ENCODE assay signal across 15 cellular contexts in the genomic region with DNA sequence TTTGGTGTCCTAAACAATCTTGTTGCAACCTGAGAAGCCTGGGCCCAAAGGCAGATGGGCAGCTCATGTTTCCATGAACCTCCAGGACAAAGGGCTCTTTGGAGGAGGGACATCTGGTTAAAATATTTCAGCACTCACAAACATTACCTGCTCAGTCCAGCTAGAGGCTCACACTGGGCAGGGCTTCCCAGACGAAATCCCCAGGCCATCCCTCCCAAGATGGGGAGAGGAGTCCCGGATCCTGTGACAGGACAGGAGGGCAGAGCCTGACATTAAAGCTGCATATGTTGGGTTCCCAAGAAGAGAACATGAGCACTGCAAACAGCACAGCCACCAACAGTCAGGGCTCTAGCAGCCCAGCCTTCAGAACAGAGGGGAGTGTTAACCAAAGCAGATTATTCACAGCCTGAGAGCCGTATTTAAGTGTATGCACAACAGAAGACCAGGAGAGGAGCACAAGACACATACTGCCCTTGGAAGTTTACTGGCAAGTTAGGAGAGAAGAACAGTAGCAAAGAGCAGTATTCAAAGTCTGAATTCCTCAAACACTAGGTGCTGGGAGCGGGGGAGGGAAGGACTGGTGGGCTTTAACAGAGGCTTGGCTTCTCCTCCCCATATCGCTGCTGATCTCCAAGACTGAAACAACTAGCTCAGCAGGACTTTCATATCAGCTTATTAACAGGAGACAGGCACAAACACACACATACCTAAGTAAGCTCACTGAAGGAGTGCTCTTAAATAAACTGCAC. TPM values are rescaled to one million over a fixed set of nuclear protein-coding genes. Genes with fewer than 3 reads are reported as not detected.
DNase-seq lines count a peak whose midpoint lies in the region; ATAC-seq and TF ChIP-seq lines count a peak whose summit lies in the region.
"Had no signal": no experiment of that assay in that cellular context is flagged by ENCODE, and none has a peak within 500 bp of the region (broad histone marks: within the 10 kb centered on the region; RNA-seq: fewer than 3 reads in every experiment).

No MANE protein-coding gene starts in this region.

- H3K27me3 Mint-ChIP-seq in T-helper 2 cell treated with Interferon-gamma antibody and Interleukin-4, amounts not matched to agents 5 μg/mL and 100 μg/mL, for 36 hours (ENCODE audit: low read depth): peaks cover 17% of the 10 kb centered on the region

- H3K9me3 Mint-ChIP-seq in T-helper 2 cell treated with Interferon-gamma antibody and Interleukin-4, amounts not matched to agents 5 μg/mL and 100 μg/mL, for 36 hours: no peaks in the 10 kb centered on the region
- H3K9me3 Mint-ChIP-seq: CD4-positive, CD25-positive, alpha-beta regulatory T cell; naive thymus-derived CD8-positive, alpha-beta T cell had no signal

- H4K20me1 ChIP-seq in smooth muscle cell (ENCODE audit: low read depth): peaks cover 78% of the 10 kb centered on the region

- CTCF ChIA-PET in Panc1 (lab: Charles Lee): interaction anchor here (0.6 kb wide), 1 partner anchor 128 kb away, joined by 3 read pairs; no protein-coding TSS in a partner anchor

- H3K27ac ChIP-seq in Panc1 (ENCODE audit: low read length) (peak overlapping the region; percentile 85), smooth muscle cell (ENCODE audit: low read depth) (no peak overlapping the region)

- H2AFZ ChIP-seq in smooth muscle cell (ENCODE audit: low read depth): no peak overlapping the region

- in situ Hi-C loops in Panc1 (cut with HindIII; ENCODE audit: low pct_unique_long_range_greater_than_20kb, low sequenced_read_pairs): no loop called here

- H3K36me3 Mint-ChIP-seq in T-helper 2 cell treated with Interferon-gamma antibody and Interleukin-4, amounts not matched to agents 5 μg/mL and 100 μg/mL, for 36 hours (ENCODE audit: low read depth): no peaks in the 10 kb centered on the region
- H3K36me3 Mint-ChIP-seq: CD4-positive, CD25-positive, alpha-beta regulatory T cell; naive thymus-derived CD8-positive, alpha-beta T cell had no signal

- H3K4me2 ChIP-seq in smooth muscle cell: peak overlapping the region; percentile 64

- H3K4me1 Mint-ChIP-seq in T-helper 2 cell treated with Interferon-gamma antibody and Interleukin-4, amounts not matched to agents 5 μg/mL and 100 μg/mL, for 36 hours (ENCODE audit: low read depth): peaks cover 2% of the 10 kb centered on the region

- H3K36me3 ChIP-seq in Panc1 (ENCODE audit: control insufficient read depth, insufficient read depth, low read length) (no peaks in the 10 kb centered on the region), smooth muscle cell (ENCODE audit: low read depth) (no peaks in the 10 kb centered on the region)

- BruUV-seq in Panc1 (replicated peaks; lab: Mats Ljungman, UMichigan): no TSS peak

- H3K4me3 ChIP-seq in Panc1 (ENCODE audit: low read depth in 2 of 2, low read length in 2 of 2): 0 out of 4 replicates have a peak overlapping the region, but pooled peaks of 1 of the 2 experiments have one; percentile 2
- H3K4me3 ChIP-seq in smooth muscle cell: no peak overlapping the region

- no peaks in the 10 kb centered on the region for H3K9me3 ChIP-seq in Panc1 (ENCODE audit: control insufficient read depth, insufficient read depth, low read depth, low read length)
- no peaks in the 10 kb centered on the region for H3K9me3 ChIP-seq in smooth muscle cell (replicated peaks; ENCODE audit: low read depth)

- no peak for TF ChIP-seq CTCF in Panc1 (IDR thresholded peaks at IDR 0.05)
- TF ChIP-seq CTCF in smooth muscle cell (IDR thresholded peaks at IDR 0.05; ENCODE audit: borderline replicate concordance, insufficient read depth, poor library complexity, severe bottlenecking): no peak

- ATAC-seq in Panc1: 0 out of 2 replicates have a peak, but pooled peaks have one; percentile 18
- ATAC-seq: naive thymus-derived CD8-positive, alpha-beta T cell; sciatic nerve had no signal

- POLR2A ChIA-PET in Panc1 (lab: Charles Lee): no interaction called here

- no peaks in the 10 kb centered on the region for H3F3A ChIP-seq in smooth muscle cell (ENCODE audit: low read depth)

- no peak overlapping the region for H3K27ac Mint-ChIP-seq in T-helper 2 cell treated with Interferon-gamma antibody and Interleukin-4, amounts not matched to agents 5 μg/mL and 100 μg/mL, for 36 hours
- H3K27ac Mint-ChIP-seq: CD4-positive, CD25-positive, alpha-beta regulatory T cell had no signal

- peaks cover 61% of the 10 kb centered on the region for H3K4me1 ChIP-seq in Panc1 (ENCODE audit: control insufficient read depth, insufficient read depth, low read length)
- H3K4me1 ChIP-seq in smooth muscle cell (ENCODE audit: low read depth): peaks cover 28% of the 10 kb centered on the region

- no peak overlapping the region for H3K9ac ChIP-seq in smooth muscle cell (ENCODE audit: low read depth)

- peak; percentile 33 for DNase-seq in DMS79 treated with DMSO at 0.1 percent for 48 hours (lab: John Stamatoyannopoulos, UW)
- no peak for DNase-seq in DMS79 (lab: John Stamatoyannopoulos, UW)
- no peak for DNase-seq in Panc1 (ENCODE audit: low read depth, low spot score)
- peak; percentile 73 for DNase-seq in left kidney (ENCODE audit: low read depth, low spot score)
- DNase-seq in smooth muscle cell (lab: John Stamatoyannopoulos, UW; ENCODE audit: unreplicated experiment): no peak
- DNase-seq in T-helper 2 cell treated with Interferon-gamma antibody and Interleukin-4, amounts not matched to agents 5 μg/mL and 100 μg/mL, for 36 hours (ENCODE audit: low spot score): no peak
- DNase-seq in activated CD8-positive, alpha-beta memory T cell treated with anti-CD3 and anti-CD28 coated beads, Interleukin-2, amount 50 U/mL, for 4 hours: no peak
- DNase-seq in HT-29 (ENCODE audit: low spot score): no peak
- DNase-seq: 8988T; activated naive CD4-positive, alpha-beta T cell treated with anti-CD3 and anti-CD28 coated beads, Interleukin-2, amount 50 U/mL, for 16 hours; CD4-positive, CD25-positive, alpha-beta regulatory T cell; HCEC 1CT; naive thymus-derived CD8-positive, alpha-beta T cell; NCI-H226 had no signal

- intact Hi-C loops in Panc1 (cut with micrococcal nuclease; ENCODE audit: unreplicated experiment): loop anchor here (5.0 to 10.0 kb wide), 2 partner anchors 94 to 128 kb away; a partner anchor contains a TSS

- no peak overlapping the region for H3K4me3 Mint-ChIP-seq in T-helper 2 cell treated with Interferon-gamma antibody and Interleukin-4, amounts not matched to agents 5 μg/mL and 100 μg/mL, for 36 hours
- H3K4me3 Mint-ChIP-seq: CD4-positive, CD25-positive, alpha-beta regulatory T cell; naive thymus-derived CD8-positive, alpha-beta T cell had no signal

- H3K79me2 ChIP-seq in smooth muscle cell (ENCODE audit: low read depth): peaks cover 93% of the 10 kb centered on the region

- no peaks in the 10 kb centered on the region for H3K27me3 ChIP-seq in Panc1 (ENCODE audit: control insufficient read depth, insufficient read depth, low read length)
- no peaks in the 10 kb centered on the region for H3K27me3 ChIP-seq in smooth muscle cell (ENCODE audit: low read depth)

- 53% methylated on average over 5 of the region's 5 CpGs for WGBS in smooth muscle cell (ENCODE audit: low lambda C conversion rate)

RNA-seq across cellular contexts. Expression of a gene that starts 12.4 kb away (rescaled TPM):
- total RNA-seq in Panc1 (2021; ENCODE audit: unreplicated experiment): 19.6 TPM
- 18.6 TPM for polyA plus RNA-seq in Panc1 (2012; ENCODE audit: insufficient read length)
- 21.5 and 23.5 TPM in 2 replicates for total RNA-seq in smooth muscle cell
- 9.3 and 10.0 TPM in 2 replicates for polyA plus RNA-seq in smooth muscle cell
- 6.9 and 7.6 TPM in 2 replicates for total RNA-seq in HT-29 (2014; rRNA removed; shearing (Covaris generic))

RNA-seq across cellular contexts. Expression of a gene that starts 13.3 kb away (rescaled TPM):
- 23.9 TPM for total RNA-seq in Panc1 (2021; ENCODE audit: unreplicated experiment)
- 10.6 TPM for polyA plus RNA-seq in Panc1 (2012; ENCODE audit: insufficient read length)
- total RNA-seq in smooth muscle cell: 28.4 and 61.3 TPM in 2 replicates
- 26.8 and 34.7 TPM in 2 replicates for polyA plus RNA-seq in smooth muscle cell
- 11.6 and 14.8 TPM in 2 replicates for total RNA-seq in HT-29 (2014; rRNA removed; shearing (Covaris generic))

RNA-seq across cellular contexts. Expression of a gene that starts 25.6 kb away (rescaled TPM):
- total RNA-seq in Panc1 (2021; ENCODE audit: unreplicated experiment): 11.2 TPM
- 5.2 TPM for polyA plus RNA-seq in Panc1 (2012; ENCODE audit: insufficient read length)
- total RNA-seq in smooth muscle cell: 18.3 and 18.5 TPM in 2 replicates
- 8.1 and 8.7 TPM in 2 replicates for polyA plus RNA-seq in smooth muscle cell
- total RNA-seq in HT-29 (2014; rRNA removed; shearing (Covaris generic)): 5.5 and 6.5 TPM in 2 replicates

Comparison
In these comparisons a context has a peak if more than half of its experiments do, and no peak if none do; other contexts are left out.
1. DNase-seq: peak in DMS79 treated with DMSO at 0.1 percent for 48 hours (single experiment) and left kidney (single experiment); none in DMS79 (single experiment), Panc1 (single experiment), smooth muscle cell (single experiment), T-helper 2 cell treated with Interferon-gamma antibody and Interleukin-4, amounts not matched to agents 5 μg/mL and 100 μg/mL, for 36 hours (single experiment), activated CD8-positive, alpha-beta memory T cell treated with anti-CD3 and anti-CD28 coated beads, Interleukin-2, amount 50 U/mL, for 4 hours (single experiment) and HT-29 (single experiment).